Comparison of ENCODE assay signal across 7 cellular contexts in genomic region chr2:15693382-15693781, GRCh38.
"Had no signal": no experiment of that assay in that cellular context is flagged by ENCODE, and none has a peak within 500 bp of the region (broad histone marks: within the 10 kb centered on the region; RNA-seq: fewer than 3 reads in every experiment).

No MANE protein-coding gene starts in this region.

- H3K9ac ChIP-seq: GM23248 had no signal

- H3K4me3 ChIP-seq: GM23248, K562 had no signal

- H3K27ac ChIP-seq: GM23248 had no signal

- DNase-seq: GM23248, H9, HCEC 1CT, HFFc6, IMR-90, KG1 had no signal

- ATAC-seq: K562 had no signal

- H2AFZ ChIP-seq: GM23248 had no signal

- H3K4me3 Mint-ChIP-seq: H9, HFFc6 had no signal

- H3K27ac Mint-ChIP-seq: H9, HFFc6 had no signal
